In genomic region chr1:1505366-1505798, GRCh38 we compare ENCODE assay signal across 1 cellular context.
TF ChIP-seq lines count a peak whose summit lies in the region.

No MANE protein-coding gene starts in this region.

TF ChIP-seq in HEK293, 187 proteins besides CTCF, POLR2A, EP300 and RAD21 (continued from another document):
- TF ChIP-seq, protein P1, sequence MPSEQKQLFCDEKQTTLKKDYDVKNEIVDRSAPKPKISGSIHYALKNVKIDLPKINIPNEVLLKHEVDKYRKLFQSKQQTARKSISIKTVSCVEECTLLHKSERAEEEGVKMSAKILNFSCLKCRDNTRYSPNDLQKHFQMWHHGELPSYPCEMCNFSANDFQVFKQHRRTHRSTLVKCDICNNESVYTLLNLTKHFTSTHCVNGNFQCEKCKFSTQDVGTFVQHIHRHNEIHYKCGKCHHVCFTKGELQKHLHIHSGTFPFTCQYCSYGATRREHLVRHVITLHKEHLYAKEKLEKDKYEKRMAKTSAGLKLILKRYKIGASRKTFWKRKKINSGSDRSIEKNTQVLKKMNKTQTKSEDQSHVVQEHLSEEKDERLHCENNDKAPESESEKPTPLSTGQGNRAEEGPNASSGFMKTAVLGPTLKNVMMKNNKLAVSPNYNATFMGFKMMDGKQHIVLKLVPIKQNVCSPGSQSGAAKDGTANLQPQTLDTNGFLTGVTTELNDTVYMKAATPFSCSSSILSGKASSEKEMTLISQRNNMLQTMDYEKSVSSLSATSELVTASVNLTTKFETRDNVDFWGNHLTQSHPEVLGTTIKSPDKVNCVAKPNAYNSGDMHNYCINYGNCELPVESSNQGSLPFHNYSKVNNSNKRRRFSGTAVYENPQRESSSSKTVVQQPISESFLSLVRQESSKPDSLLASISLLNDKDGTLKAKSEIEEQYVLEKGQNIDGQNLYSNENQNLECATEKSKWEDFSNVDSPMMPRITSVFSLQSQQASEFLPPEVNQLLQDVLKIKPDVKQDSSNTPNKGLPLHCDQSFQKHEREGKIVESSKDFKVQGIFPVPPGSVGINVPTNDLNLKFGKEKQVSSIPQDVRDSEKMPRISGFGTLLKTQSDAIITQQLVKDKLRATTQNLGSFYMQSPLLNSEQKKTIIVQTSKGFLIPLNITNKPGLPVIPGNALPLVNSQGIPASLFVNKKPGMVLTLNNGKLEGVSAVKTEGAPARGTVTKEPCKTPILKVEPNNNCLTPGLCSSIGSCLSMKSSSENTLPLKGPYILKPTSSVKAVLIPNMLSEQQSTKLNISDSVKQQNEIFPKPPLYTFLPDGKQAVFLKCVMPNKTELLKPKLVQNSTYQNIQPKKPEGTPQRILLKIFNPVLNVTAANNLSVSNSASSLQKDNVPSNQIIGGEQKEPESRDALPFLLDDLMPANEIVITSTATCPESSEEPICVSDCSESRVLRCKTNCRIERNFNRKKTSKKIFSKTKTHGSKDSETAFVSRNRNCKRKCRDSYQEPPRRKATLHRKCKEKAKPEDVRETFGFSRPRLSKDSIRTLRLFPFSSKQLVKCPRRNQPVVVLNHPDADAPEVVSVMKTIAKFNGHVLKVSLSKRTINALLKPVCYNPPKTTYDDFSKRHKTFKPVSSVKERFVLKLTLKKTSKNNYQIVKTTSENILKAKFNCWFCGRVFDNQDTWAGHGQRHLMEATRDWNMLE (tag by site-specific recombination; conservative IDR thresholded peaks at IDR 0.05; ENCODE audit: low read depth) = peak; percentile 53
- TF ChIP-seq ZBTB8A (tag by site-specific recombination; IDR thresholded peaks at IDR 0.05) = peak; percentile 97
